In genomic region chr19:43826787-43827754, GRCh38 we compare ENCODE assay signal across 8 cellular contexts. TPM values are rescaled to one million over a fixed set of nuclear protein-coding genes. Genes with fewer than 3 reads are reported as not detected.
A peak's percentile ranks its signal among the peaks of the same experiment; 100 is the strongest.
DNase-seq lines count a peak whose midpoint lies in the region; ATAC-seq and TF ChIP-seq lines count a peak whose summit lies in the region.

TSS of gene ZNF283 (plus strand) at chr19:43827321. CDS start at chr19:43833505, 6,184 bp downstream.

- peaks cover 7% of the 10 kb centered on the region; the same call in 1 of the 2 replicates for H3K36me3 ChIP-seq in KOPT-K1 (ENCODE audit: insufficient read depth, low read length)

- no peaks in the 10 kb centered on the region for H3K9me3 Mint-ChIP-seq in activated T-helper 17 cell treated with anti-CD3 and anti-CD28 coated beads, Interleukin-2, amount 50 U/mL, for 72 hours
- H3K9me3 Mint-ChIP-seq in natural killer cell: no peaks in the 10 kb centered on the region
- peaks cover 13% of the 10 kb centered on the region in 2 donors for H3K9me3 Mint-ChIP-seq in stimulated activated naive B cell treated with anti-CD40 and anti-IgM and Interleukin-4, amounts not matched to agents 10 μg/mL and 1 μg/mL and 100 μg/mL, for 72 hours

- DNase-seq in CMK (ENCODE audit: low read depth): peak; percentile 71
- DNase-seq in RPMI7951 (ENCODE audit: low read depth): peak; percentile 93
- peak; percentile 88 for DNase-seq in fibroblast of the aortic adventitia (ENCODE audit: low read depth)
- DNase-seq in natural killer cell: peak; percentile 69
- DNase-seq in stimulated activated naive B cell treated with anti-CD40 and anti-IgM and Interleukin-4, amounts not matched to agents 10 μg/mL and 1 μg/mL and 100 μg/mL, for 72 hours: peak; percentile 88

- H3K4me3 ChIP-seq in fibroblast of the aortic adventitia (ENCODE audit: low read depth, low read length): peak within 1 kb of the TSS; percentile 94

- peaks cover 13% of the 10 kb centered on the region for H3K4me1 Mint-ChIP-seq in activated T-helper 17 cell treated with anti-CD3 and anti-CD28 coated beads, Interleukin-2, amount 50 U/mL, for 72 hours
- H3K4me1 Mint-ChIP-seq in natural killer cell: peaks cover 19% of the 10 kb centered on the region in 2 donors
- peaks cover 10 to 17% of the 10 kb centered on the region in 2 donors for H3K4me1 Mint-ChIP-seq in stimulated activated naive B cell treated with anti-CD40 and anti-IgM and Interleukin-4, amounts not matched to agents 10 μg/mL and 1 μg/mL and 100 μg/mL, for 72 hours

- TF ChIP-seq CTCF in fibroblast of the aortic adventitia (IDR thresholded peaks at IDR 0.05; ENCODE audit: insufficient read depth, low read length): no peak
- no peak for TF ChIP-seq CTCF in natural killer cell (IDR thresholded peaks at IDR 0.05)

- peak within 1 kb of the TSS; percentile 82 for H3K27ac Mint-ChIP-seq in activated T-helper 17 cell treated with anti-CD3 and anti-CD28 coated beads, Interleukin-2, amount 50 U/mL, for 72 hours
- H3K27ac Mint-ChIP-seq in natural killer cell: peak within 1 kb of the TSS; percentile 75 to 80
- H3K27ac Mint-ChIP-seq in stimulated activated naive B cell treated with anti-CD40 and anti-IgM and Interleukin-4, amounts not matched to agents 10 μg/mL and 1 μg/mL and 100 μg/mL, for 72 hours: peak within 1 kb of the TSS; percentile 93

- H3K9me3 ChIP-seq in KOPT-K1 (ENCODE audit: insufficient read depth, low read length, poor library complexity, severe bottlenecking): no peaks in the 10 kb centered on the region

- intact Hi-C loops in natural killer cell (cut with micrococcal nuclease): no loop called here

- peak within 1 kb of the TSS; percentile 48 for H3K27ac ChIP-seq in KOPT-K1 (ENCODE audit: low read depth, low read length, poor library complexity, severe bottlenecking)

- H3K36me3 Mint-ChIP-seq in activated T-helper 17 cell treated with anti-CD3 and anti-CD28 coated beads, Interleukin-2, amount 50 U/mL, for 72 hours (ENCODE audit: low read depth): peaks cover 27% of the 10 kb centered on the region
- H3K36me3 Mint-ChIP-seq in natural killer cell: no peaks in the 10 kb centered on the region
- peaks cover 35 to 38% of the 10 kb centered on the region in 2 donors for H3K36me3 Mint-ChIP-seq in stimulated activated naive B cell treated with anti-CD40 and anti-IgM and Interleukin-4, amounts not matched to agents 10 μg/mL and 1 μg/mL and 100 μg/mL, for 72 hours

- ATAC-seq in GM21447 (IDR thresholded peaks at IDR 0.05; ENCODE audit: unreplicated experiment) (peak; percentile 92), natural killer cell (peak; percentile 86 to 98 (median 96))
- ATAC-seq in activated T-helper 17 cell treated with anti-CD3 and anti-CD28 coated beads, Interleukin-2, amount 50 U/mL, for 72 hours (replicated peaks): peak; percentile 100
- ATAC-seq in stimulated activated naive B cell treated with anti-CD40 and anti-IgM and Interleukin-4, amounts not matched to agents 10 μg/mL and 1 μg/mL and 100 μg/mL, for 72 hours (replicated peaks): peak; percentile 98 to 99

- H3K27me3 Mint-ChIP-seq in activated T-helper 17 cell treated with anti-CD3 and anti-CD28 coated beads, Interleukin-2, amount 50 U/mL, for 72 hours: peaks cover 4% of the 10 kb centered on the region
- peaks cover 13 to 21% of the 10 kb centered on the region in 2 donors for H3K27me3 Mint-ChIP-seq in natural killer cell (ENCODE audit: low read depth in 2 of 2)
- peaks cover 13 to 19% of the 10 kb centered on the region in 2 donors for H3K27me3 Mint-ChIP-seq in stimulated activated naive B cell treated with anti-CD40 and anti-IgM and Interleukin-4, amounts not matched to agents 10 μg/mL and 1 μg/mL and 100 μg/mL, for 72 hours

- peak within 1 kb of the TSS; percentile 94 for H3K4me3 Mint-ChIP-seq in activated T-helper 17 cell treated with anti-CD3 and anti-CD28 coated beads, Interleukin-2, amount 50 U/mL, for 72 hours
- peak within 1 kb of the TSS; percentile 94 for H3K4me3 Mint-ChIP-seq in natural killer cell
- H3K4me3 Mint-ChIP-seq in stimulated activated naive B cell treated with anti-CD40 and anti-IgM and Interleukin-4, amounts not matched to agents 10 μg/mL and 1 μg/mL and 100 μg/mL, for 72 hours: peak within 1 kb of the TSS; percentile 92 to 93

RNA-seq across cellular contexts. Expression of gene ZNF283, which starts in this region (rescaled TPM):
- 8.6 and 9.4 TPM in 2 replicates for total RNA-seq in RPMI7951 (2014; rRNA removed; shearing (Covaris generic))
- total RNA-seq in activated T-helper 17 cell treated with anti-CD3 and anti-CD28 coated beads, Interleukin-2, amount 50 U/mL, for 72 hours: 10 to 100 TPM in 1 of 2 donors, 1 to 10 TPM in 1; 7.7 to 12.3 TPM
- 12.5 and 29.9 TPM in 2 replicates for total RNA-seq in fibroblast of the aortic adventitia (ENCODE audit: low replicate concordance)
- total RNA-seq in natural killer cell: 1 to 10 TPM; 4.1 to 8.0 (median 7.1) TPM

Comparison
In these comparisons a context has a peak if more than half of its experiments do, and no peak if none do; other contexts are left out.
1. Peak in every context shown above with its lines: DNase-seq, ATAC-seq, H3K4me3 ChIP-seq and H3K27ac ChIP-seq.